ENCODE assay signal across 8 cellular contexts in the genomic region with DNA sequence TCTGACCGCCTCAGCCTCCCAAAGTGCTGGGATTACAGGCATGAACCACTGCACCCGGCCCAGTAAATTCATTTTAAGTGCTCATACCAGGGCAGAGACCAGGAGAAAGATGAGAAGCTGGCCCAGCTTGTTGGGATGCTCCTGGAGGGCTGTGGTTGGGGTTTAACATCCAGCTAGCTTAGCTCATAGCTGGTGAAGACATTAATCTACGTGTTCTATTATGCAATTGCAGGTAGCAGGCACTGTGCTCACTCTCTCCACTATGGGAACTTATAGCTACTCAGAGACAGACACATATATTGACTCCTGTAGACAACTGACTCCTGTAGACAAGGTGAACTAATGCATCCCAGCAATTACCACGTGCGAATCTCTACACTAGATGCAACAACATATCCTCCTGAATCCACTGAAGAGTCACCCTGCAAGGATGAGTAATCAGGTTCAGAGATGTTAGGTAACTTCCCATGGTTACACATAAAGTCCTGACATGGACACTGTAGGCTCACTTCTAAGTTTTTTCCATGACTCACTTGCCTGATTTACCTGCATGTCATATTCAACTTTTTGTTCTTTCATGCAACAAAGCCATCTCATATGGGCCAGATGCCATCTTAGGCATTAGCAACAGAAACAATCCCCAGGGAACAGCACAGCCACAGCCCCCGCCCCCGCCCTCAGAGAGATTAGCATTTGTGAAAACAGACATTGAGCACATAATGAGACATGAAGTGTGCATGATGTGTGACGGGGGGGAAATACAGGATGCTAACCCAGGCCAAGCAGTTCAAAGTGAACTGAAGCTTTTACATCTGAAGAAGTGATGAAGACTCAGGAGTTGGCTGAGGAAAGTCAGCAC. TPM values are rescaled to one million over a fixed set of nuclear protein-coding genes. Genes with fewer than 3 reads are reported as not detected.
DNase-seq lines count a peak whose midpoint lies in the region; ATAC-seq, FAIRE-seq and TF ChIP-seq lines count a peak whose summit lies in the region.

No MANE protein-coding gene starts in this region.

- FAIRE-seq in GM12878 (lab: Jason Lieb, UNC), result peak; percentile 73

- peak; percentile 16 for ATAC-seq in GM19468 (IDR thresholded peaks at IDR 0.05; ENCODE audit: extremely low read depth, unreplicated experiment)
- ATAC-seq in GM12878, result peak; percentile 93

- H3K79me2 ChIP-seq in GM12878 (ENCODE audit: control insufficient read depth, insufficient read depth, low read length), result no peaks in the 10 kb centered on the region

- SMC1A ChIA-PET in GM12878 (lab: Charles Lee; ENCODE audit: uncharacterized antibody, unreplicated experiment), result interaction anchor here (0.7 to 1.2 kb wide), 4 partner anchors 8 to 220 kb away, joined by 3 to 5 read pairs (median 4); no protein-coding TSS in a partner anchor

- TF ChIP-seq POLR2A in GM12878 (IDR thresholded peaks at IDR 0.05; ENCODE audit: low read depth, low read length), result no peak

- DNase-seq in BE2C (peak; percentile 39), LHCN-M2 (ENCODE audit: low read depth) (peak; percentile 59), GM12878 (ENCODE audit: low read depth, low spot score) (peak; percentile 61), NCI-H2196 (lab: John Stamatoyannopoulos, UW; ENCODE audit: unreplicated experiment) (no peak), LoVo (ENCODE audit: low spot score) (no peak), HT-29 (ENCODE audit: low spot score) (no peak)
- DNase-seq in stimulated activated CD4-positive, alpha-beta T cell treated with anti-CD3 and anti-CD28 coated beads, Interleukin-4, amount 100 ng/mL, for 24 hours, result peak; percentile 73

- TF ChIP-seq CTCF in BE2C (IDR thresholded peaks at IDR 0.05; ENCODE audit: low read depth, low read length), result no peak
- no peak for TF ChIP-seq CTCF in GM12878 (IDR thresholded peaks at IDR 0.05 in 2 of 3, conservative IDR thresholded peaks at IDR 0.05 in 1 of 3; ENCODE audit: control insufficient read depth in 2 of 3, extremely low read depth in 1 of 3, insufficient read depth in 1 of 3, low read depth in 3 of 3, low read length in 3 of 3)

- BruUV-seq in GM12878 (replicated peaks; lab: Mats Ljungman, UMichigan), result no TSS peak

- H2AFZ ChIP-seq in GM12878 (ENCODE audit: control insufficient read depth, low read depth, low read length), result no peak overlapping the region

- POLR2A ChIA-PET in GM12878 (lab: Charles Lee), result interaction anchor here (0.7 kb wide), 1 partner anchor 47 kb away, joined by 5 read pairs; no protein-coding TSS in a partner anchor

- H3K4me3 ChIP-seq in BE2C (ENCODE audit: low read depth, low read length), result no peak overlapping the region
- no peak overlapping the region for H3K4me3 ChIP-seq in GM12878

- H3K27ac ChIP-seq in GM12878 (ENCODE audit: control insufficient read depth, insufficient read depth), result no peak overlapping the region

- peaks cover 23% of the 10 kb centered on the region for H3K36me3 ChIP-seq in BE2C
- peaks cover 1 to 19% of the 10 kb centered on the region in 2 experiments; a peak in 3 of 4 replicates for H3K36me3 ChIP-seq in GM12878 (ENCODE audit: control insufficient read depth in 2 of 2, insufficient read depth in 2 of 2, low read length in 1 of 2)

- H3K9ac ChIP-seq in GM12878 (ENCODE audit: control insufficient read depth, insufficient read depth, low read length), result no peak overlapping the region

- H3K4me1 ChIP-seq in BE2C (peaks cover 11% of the 10 kb centered on the region), GM12878 (ENCODE audit: control insufficient read depth, insufficient read depth, low read length) (peaks cover 10% of the 10 kb centered on the region; the same call in 1 of the 2 replicates)

- in situ Hi-C loops in GM12878 (cut with MboI), result no loop called here

- no peak overlapping the region; the same call in 1 of the 2 replicates for H3K4me2 ChIP-seq in GM12878 (ENCODE audit: control insufficient read depth, insufficient read depth)

- RAD21 ChIA-PET in GM12878 (lab: Charles Lee; ENCODE audit: unreplicated experiment), result interaction anchor here (0.6 to 1.4 kb wide), 4 partner anchors 9 to 717 kb away, joined by 3 to 4 read pairs (median 4); no protein-coding TSS in a partner anchor

- H4K20me1 ChIP-seq in GM12878 (ENCODE audit: control insufficient read depth, insufficient read depth), result no peaks in the 10 kb centered on the region

- TF ChIP-seq RAD21 in GM12878 (IDR thresholded peaks at IDR 0.05; ENCODE audit: insufficient read depth, low read depth, low read length), result no peak

- WGBS in GM12878 (ENCODE audit: insufficient coverage, insufficient replicate concordance, low lambda C conversion rate, missing lambda C conversion rate), result 41% methylated on average over 8 of the region's 8 CpGs

- no peak for TF ChIP-seq EP300 in GM12878 (IDR thresholded peaks at IDR 0.05; ENCODE audit: borderline replicate concordance in 1 of 2, control insufficient read depth in 1 of 2, low read depth in 2 of 2, low read length in 2 of 2)

- CTCF ChIA-PET in GM12878 (lab: Yijun Ruan, JAX), result interaction anchor here (1.1 to 1.5 kb wide), 3 partner anchors 35 to 174 kb away, joined by 3 to 4 read pairs (median 4); no protein-coding TSS in a partner anchor

- no peaks in the 10 kb centered on the region for H3K27me3 ChIP-seq in BE2C
- H3K27me3 ChIP-seq in GM12878 (replicated peaks in 1 of 2; ENCODE audit: control insufficient read depth in 2 of 2, insufficient read depth in 2 of 2, low read length in 1 of 2), result no peaks in the 10 kb centered on the region

- H3K9me3 ChIP-seq in BE2C (no peaks in the 10 kb centered on the region), GM12878 (replicated peaks; ENCODE audit: control insufficient read depth, insufficient read depth, low read length) (no peaks in the 10 kb centered on the region)

- intact Hi-C loops in GM12878 (cut with micrococcal nuclease; ENCODE audit: unreplicated experiment), result no loop called here

TF ChIP-seq in GM12878, 131 proteins besides CTCF, POLR2A, EP300 and RAD21 (continues in another document):
- TF ChIP-seq TCF3 (IDR thresholded peaks at IDR 0.05; ENCODE audit: borderline replicate concordance, insufficient read depth, low read depth, low read length) (no peak), GATAD2B (conservative IDR thresholded peaks at IDR 0.05; ENCODE audit: low read depth) (no peak), RBBP5 (conservative IDR thresholded peaks at IDR 0.05) (no peak), MTA3 (IDR thresholded peaks at IDR 0.05; ENCODE audit: borderline replicate concordance, low read length) (peak; percentile 59; the same call in 1 of the 2 replicates), SUPT20H (IDR thresholded peaks at IDR 0.05; ENCODE audit: borderline replicate concordance, control insufficient read depth, low read depth, low read length) (no peak)
- TF ChIP-seq, protein P1, sequence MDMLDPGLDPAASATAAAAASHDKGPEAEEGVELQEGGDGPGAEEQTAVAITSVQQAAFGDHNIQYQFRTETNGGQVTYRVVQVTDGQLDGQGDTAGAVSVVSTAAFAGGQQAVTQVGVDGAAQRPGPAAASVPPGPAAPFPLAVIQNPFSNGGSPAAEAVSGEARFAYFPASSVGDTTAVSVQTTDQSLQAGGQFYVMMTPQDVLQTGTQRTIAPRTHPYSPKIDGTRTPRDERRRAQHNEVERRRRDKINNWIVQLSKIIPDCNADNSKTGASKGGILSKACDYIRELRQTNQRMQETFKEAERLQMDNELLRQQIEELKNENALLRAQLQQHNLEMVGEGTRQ (IDR thresholded peaks at IDR 0.05; ENCODE audit: borderline replicate concordance, low read depth, low read length), result no peak
- TF ChIP-seq, protein P2, sequence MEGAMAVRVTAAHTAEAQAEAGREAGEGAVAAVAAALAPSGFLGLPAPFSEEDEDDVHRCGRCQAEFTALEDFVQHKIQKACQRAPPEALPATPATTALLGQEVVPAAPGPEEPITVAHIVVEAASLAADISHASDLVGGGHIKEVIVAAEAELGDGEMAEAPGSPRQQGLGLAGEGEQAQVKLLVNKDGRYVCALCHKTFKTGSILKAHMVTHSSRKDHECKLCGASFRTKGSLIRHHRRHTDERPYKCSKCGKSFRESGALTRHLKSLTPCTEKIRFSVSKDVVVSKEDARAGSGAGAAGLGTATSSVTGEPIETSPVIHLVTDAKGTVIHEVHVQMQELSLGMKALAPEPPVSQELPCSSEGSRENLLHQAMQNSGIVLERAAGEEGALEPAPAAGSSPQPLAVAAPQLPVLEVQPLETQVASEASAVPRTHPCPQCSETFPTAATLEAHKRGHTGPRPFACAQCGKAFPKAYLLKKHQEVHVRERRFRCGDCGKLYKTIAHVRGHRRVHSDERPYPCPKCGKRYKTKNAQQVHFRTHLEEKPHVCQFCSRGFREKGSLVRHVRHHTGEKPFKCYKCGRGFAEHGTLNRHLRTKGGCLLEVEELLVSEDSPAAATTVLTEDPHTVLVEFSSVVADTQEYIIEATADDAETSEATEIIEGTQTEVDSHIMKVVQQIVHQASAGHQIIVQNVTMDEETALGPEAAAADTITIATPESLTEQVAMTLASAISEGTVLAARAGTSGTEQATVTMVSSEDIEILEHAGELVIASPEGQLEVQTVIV (IDR thresholded peaks at IDR 0.05; ENCODE audit: borderline replicate concordance, partially characterized antibody), result no peak

RNA-seq across cellular contexts. Expression of a gene that starts 37.2 kb away (rescaled TPM):
- 10.1 TPM for polyA plus RNA-seq in BE2C (2012; ENCODE audit: insufficient read depth, insufficient read length, low read depth)
- 74.7 and 75.7 TPM in 2 replicates for total RNA-seq in LHCN-M2 (2014; rRNA removed)
- 51.8 TPM for polyA plus RNA-seq in LHCN-M2 (2012)
- total RNA-seq in GM12878 (2013; cell fraction: nucleolus; rRNA removed), result 14.7 and 19.5 TPM in 2 replicates
- total RNA-seq in GM12878 (2014; rRNA removed), result 11.2 and 11.7 TPM in 2 replicates
- 9.0 and 9.5 TPM in 2 replicates for total RNA-seq in GM12878 (2014; rRNA removed; fragmentation: Illumina TruSeq; extraction: Trizol)
- 12.2 and 12.6 TPM in 2 replicates for total RNA-seq in GM12878 (2021)
- polyA plus RNA-seq in GM12878 (2011; ENCODE audit: low read depth), result 4.8 TPM
- 18.9 and 21.8 TPM in 2 replicates for polyA plus RNA-seq in GM12878 (2011; rRNA removed)
- 11.4 and 12.9 TPM in 2 replicates for polyA plus RNA-seq in GM12878 (2011; cell fraction: cytosol; rRNA removed)
- 12.8 and 15.4 TPM in 2 replicates for polyA plus RNA-seq in GM12878 (2011; cell fraction: nucleus; rRNA removed)
- polyA plus RNA-seq in GM12878 (2012), result 6.9 and 12.1 TPM in 2 replicates
- polyA plus RNA-seq in GM12878 (2014; fragmentation: Illumina TruSeq; extraction: Trizol), result 17.9 and 18.7 TPM in 2 replicates
- 1 to 10 TPM; 4.9 to 5.8 TPM for polyA plus RNA-seq in GM12878 (2014; fragmentation: Nextera tagmentation; extraction: Ambion mirVana)
- polyA plus RNA-seq in GM12878 (2014; rRNA removed), result 11.7 and 13.4 TPM in 2 replicates
- polyA plus RNA-seq in GM12878 (2016; fragmentation: Nextera tagmentation; extraction: Ambion mirVana), result 10 to 100 TPM; 20.6 to 21.7 TPM
- polyA minus RNA-seq in GM12878 (2011; rRNA and poly(A)+ RNA removed), result 12.3 and 13.5 TPM in 2 replicates
- 3.5 and 5.4 TPM in 2 replicates for polyA minus RNA-seq in GM12878 (2011; cell fraction: cytosol; rRNA and poly(A)+ RNA removed)
- 5.0 and 7.2 TPM in 2 replicates for polyA minus RNA-seq in GM12878 (2011; cell fraction: nucleus; rRNA and poly(A)+ RNA removed)
- 12.5 and 13.0 TPM in 2 replicates for total RNA-seq in HT-29 (2014; rRNA removed; shearing (Covaris generic))

Comparison
In these comparisons a context has a peak if more than half of its experiments do, and no peak if none do; other contexts are left out.
1. DNase-seq: peak in BE2C (single experiment), LHCN-M2 (single experiment), GM12878 (single experiment) and stimulated activated CD4-positive, alpha-beta T cell treated with anti-CD3 and anti-CD28 coated beads, Interleukin-4, amount 100 ng/mL, for 24 hours (single experiment); none in NCI-H2196 (single experiment), LoVo (single experiment) and HT-29 (single experiment).